In genomic region chr2:96152301-96153165, GRCh38 we compare ENCODE assay signal across 1 cellular context.
TF ChIP-seq lines count a peak whose summit lies in the region.

No MANE protein-coding gene starts in this region.

TF ChIP-seq in HepG2, 621 proteins besides CTCF, POLR2A, EP300 and RAD21:
- TF ChIP-seq ZNF580 (CRISPR knock-in tag; IDR thresholded peaks at IDR 0.05; ENCODE audit: borderline replicate concordance, low read depth) (no peak), RXRB (CRISPR knock-in tag; IDR thresholded peaks at IDR 0.05; ENCODE audit: borderline replicate concordance) (no peak), TSC22D2 (CRISPR knock-in tag; IDR thresholded peaks at IDR 0.05; ENCODE audit: borderline replicate concordance) (no peak), RFX1 (IDR thresholded peaks at IDR 0.05) (no peak), PAX8 (CRISPR knock-in tag; IDR thresholded peaks at IDR 0.05; ENCODE audit: borderline replicate concordance) (no peak), KDM5A (IDR thresholded peaks at IDR 0.05; ENCODE audit: borderline replicate concordance, low read length) (no peak), RORA (CRISPR knock-in tag; IDR thresholded peaks at IDR 0.05) (no peak), ETV5 (CRISPR knock-in tag; IDR thresholded peaks at IDR 0.05; ENCODE audit: borderline replicate concordance) (no peak), KLF6 (CRISPR knock-in tag; IDR thresholded peaks at IDR 0.05) (no peak), SYNCRIP (IDR thresholded peaks at IDR 0.05; ENCODE audit: insufficient read depth, low read depth, low read length) (no peak), RARG (CRISPR knock-in tag; IDR thresholded peaks at IDR 0.05; ENCODE audit: low read depth) (no peak), IRF1 (CRISPR knock-in tag; IDR thresholded peaks at IDR 0.05; ENCODE audit: low read depth) (no peak)
